1 cellular context compared by ENCODE assay signal in the genomic region with DNA sequence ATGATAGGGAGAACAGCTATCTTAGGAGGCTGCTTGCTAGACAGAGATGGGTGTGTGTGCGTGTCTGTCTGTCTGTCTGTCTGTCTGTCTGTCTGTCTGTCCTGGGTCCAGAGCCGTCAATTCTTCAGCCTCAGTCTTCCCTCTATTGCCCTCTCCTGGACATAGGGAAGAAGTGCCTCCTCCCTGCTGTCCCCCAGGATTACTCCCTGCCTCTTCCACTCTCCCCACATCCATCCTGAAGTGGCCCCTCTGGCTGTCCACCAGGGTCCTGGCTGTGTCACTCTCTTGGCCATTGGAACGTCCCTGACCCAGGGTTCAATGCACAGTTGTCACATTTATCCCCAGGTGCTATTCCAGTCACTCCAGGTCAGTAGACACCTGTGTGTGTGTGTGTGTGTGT.
TF ChIP-seq lines count a peak whose summit lies in the region.

No MANE protein-coding gene starts in this region.

TF ChIP-seq in HepG2, 621 proteins besides CTCF, POLR2A, EP300 and RAD21:
- TF ChIP-seq ZFP36 (IDR thresholded peaks at IDR 0.05; ENCODE audit: borderline replicate concordance, low read depth, low read length, partially characterized antibody), result peak; percentile 77
- TF ChIP-seq ZNF354B (CRISPR knock-in tag; IDR thresholded peaks at IDR 0.05), result no peak
- TF ChIP-seq, protein P1, sequence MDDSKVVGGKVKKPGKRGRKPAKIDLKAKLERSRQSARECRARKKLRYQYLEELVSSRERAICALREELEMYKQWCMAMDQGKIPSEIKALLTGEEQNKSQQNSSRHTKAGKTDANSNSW (CRISPR knock-in tag; IDR thresholded peaks at IDR 0.05; ENCODE audit: borderline replicate concordance), result no peak
- TF ChIP-seq CEBPG (CRISPR knock-in tag; IDR thresholded peaks at IDR 0.05), result no peak
TF ChIP-seq in HepG2: peak in this region for 1.
